In the genomic region with DNA sequence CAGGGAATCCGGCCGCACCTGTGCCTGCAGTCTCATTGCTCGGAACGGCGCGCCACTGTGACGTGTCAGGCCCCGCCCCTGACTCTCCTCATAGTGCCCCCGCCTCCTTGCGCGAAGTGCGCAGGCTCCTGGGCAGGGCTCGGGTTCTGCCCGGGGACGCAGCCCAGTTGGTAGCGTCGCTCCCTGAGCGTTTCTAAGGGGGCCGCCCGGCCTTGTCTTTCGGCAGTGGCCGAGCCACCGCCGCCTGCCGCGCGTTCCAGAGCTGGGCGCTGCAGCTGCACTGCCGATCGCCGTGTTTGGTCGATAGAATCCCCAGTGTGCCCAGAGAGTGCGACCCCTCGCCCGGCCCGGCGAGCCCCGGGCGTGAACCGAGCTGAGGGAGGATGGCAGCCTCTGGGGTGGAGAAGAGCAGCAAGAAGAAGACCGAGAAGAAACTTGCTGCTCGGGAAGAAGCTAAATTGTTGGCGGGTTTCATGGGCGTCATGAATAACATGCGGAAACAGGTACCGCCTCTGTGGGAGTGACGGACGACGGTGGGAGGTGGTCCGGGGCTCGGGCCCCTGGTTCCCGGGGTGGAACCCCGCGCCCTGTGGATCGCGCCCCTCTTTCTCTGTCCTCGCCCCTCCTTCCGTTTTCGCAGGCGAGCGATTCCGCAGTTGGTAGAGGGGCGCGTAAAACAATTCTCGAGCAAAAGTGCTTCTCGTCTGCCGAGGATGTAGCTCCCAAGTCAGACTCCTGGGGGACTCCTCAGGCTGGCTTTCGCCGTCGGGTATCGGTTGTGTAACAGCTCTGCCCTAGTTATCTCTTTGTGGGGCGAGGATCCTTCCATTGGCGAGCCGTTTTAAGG, we compare ENCODE assay signal across 1 cellular context.
TF ChIP-seq lines count a peak whose summit lies in the region.

A gene with protein sequence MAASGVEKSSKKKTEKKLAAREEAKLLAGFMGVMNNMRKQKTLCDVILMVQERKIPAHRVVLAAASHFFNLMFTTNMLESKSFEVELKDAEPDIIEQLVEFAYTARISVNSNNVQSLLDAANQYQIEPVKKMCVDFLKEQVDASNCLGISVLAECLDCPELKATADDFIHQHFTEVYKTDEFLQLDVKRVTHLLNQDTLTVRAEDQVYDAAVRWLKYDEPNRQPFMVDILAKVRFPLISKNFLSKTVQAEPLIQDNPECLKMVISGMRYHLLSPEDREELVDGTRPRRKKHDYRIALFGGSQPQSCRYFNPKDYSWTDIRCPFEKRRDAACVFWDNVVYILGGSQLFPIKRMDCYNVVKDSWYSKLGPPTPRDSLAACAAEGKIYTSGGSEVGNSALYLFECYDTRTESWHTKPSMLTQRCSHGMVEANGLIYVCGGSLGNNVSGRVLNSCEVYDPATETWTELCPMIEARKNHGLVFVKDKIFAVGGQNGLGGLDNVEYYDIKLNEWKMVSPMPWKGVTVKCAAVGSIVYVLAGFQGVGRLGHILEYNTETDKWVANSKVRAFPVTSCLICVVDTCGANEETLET (plus strand): TSS at position 142 of the 847 bp plus-strand sequence. CDS start 242 bp downstream, at position 384.

TF ChIP-seq in HepG2, 621 proteins besides CTCF, POLR2A, EP300 and RAD21 (continued from another document and continues in another):
- TF ChIP-seq, protein P1, sequence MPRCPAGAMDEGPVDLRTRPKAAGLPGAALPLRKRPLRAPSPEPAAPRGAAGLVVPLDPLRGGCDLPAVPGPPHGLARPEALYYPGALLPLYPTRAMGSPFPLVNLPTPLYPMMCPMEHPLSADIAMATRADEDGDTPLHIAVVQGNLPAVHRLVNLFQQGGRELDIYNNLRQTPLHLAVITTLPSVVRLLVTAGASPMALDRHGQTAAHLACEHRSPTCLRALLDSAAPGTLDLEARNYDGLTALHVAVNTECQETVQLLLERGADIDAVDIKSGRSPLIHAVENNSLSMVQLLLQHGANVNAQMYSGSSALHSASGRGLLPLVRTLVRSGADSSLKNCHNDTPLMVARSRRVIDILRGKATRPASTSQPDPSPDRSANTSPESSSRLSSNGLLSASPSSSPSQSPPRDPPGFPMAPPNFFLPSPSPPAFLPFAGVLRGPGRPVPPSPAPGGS (CRISPR knock-in tag; IDR thresholded peaks at IDR 0.05), result no peak; the same call in 1 of the 2 replicates
- TF ChIP-seq, protein P2, sequence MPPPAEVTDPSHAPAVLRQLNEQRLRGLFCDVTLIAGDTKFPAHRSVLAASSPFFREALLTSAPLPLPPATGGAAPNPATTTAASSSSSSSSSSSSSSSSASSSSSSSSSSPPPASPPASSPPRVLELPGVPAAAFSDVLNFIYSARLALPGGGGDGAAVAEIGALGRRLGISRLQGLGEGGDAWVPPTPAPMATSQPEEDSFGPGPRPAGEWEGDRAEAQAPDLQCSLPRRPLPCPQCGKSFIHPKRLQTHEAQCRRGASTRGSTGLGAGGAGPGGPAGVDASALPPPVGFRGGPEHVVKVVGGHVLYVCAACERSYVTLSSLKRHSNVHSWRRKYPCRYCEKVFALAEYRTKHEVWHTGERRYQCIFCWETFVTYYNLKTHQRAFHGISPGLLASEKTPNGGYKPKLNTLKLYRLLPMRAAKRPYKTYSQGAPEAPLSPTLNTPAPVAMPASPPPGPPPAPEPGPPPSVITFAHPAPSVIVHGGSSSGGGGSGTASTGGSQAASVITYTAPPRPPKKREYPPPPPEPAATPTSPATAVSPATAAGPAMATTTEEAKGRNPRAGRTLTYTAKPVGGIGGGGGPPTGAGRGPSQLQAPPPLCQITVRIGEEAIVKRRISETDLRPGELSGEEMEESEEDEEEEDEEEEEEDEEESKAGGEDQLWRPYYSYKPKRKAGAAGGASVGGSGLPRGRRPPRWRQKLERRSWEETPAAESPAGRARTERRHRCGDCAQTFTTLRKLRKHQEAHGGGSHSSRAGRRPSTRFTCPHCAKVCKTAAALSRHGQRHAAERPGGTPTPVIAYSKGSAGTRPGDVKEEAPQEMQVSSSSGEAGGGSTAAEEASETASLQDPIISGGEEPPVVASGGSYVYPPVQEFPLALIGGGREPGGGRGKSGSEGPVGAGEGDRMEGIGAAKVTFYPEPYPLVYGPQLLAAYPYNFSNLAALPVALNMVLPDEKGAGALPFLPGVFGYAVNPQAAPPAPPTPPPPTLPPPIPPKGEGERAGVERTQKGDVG (CRISPR knock-in tag; IDR thresholded peaks at IDR 0.05; ENCODE audit: borderline replicate concordance), result no peak
- TF ChIP-seq PHB2 (IDR thresholded peaks at IDR 0.05; ENCODE audit: partially characterized antibody), result no peak
- TF ChIP-seq, protein P3, sequence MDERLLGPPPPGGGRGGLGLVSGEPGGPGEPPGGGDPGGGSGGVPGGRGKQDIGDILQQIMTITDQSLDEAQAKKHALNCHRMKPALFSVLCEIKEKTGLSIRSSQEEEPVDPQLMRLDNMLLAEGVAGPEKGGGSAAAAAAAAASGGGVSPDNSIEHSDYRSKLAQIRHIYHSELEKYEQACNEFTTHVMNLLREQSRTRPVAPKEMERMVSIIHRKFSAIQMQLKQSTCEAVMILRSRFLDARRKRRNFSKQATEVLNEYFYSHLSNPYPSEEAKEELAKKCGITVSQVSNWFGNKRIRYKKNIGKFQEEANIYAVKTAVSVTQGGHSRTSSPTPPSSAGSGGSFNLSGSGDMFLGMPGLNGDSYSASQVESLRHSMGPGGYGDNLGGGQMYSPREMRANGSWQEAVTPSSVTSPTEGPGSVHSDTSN (CRISPR knock-in tag; IDR thresholded peaks at IDR 0.05), result no peak
- TF ChIP-seq ZNF883 (CRISPR knock-in tag; IDR thresholded peaks at IDR 0.05; ENCODE audit: not compliant biosample characterization), result peak; percentile 76
- TF ChIP-seq ARNTL (CRISPR knock-in tag; IDR thresholded peaks at IDR 0.05), result no peak; the same call in 1 of the 2 replicates
- peak; percentile 70 for TF ChIP-seq DR1 (CRISPR knock-in tag; IDR thresholded peaks at IDR 0.05)
- TF ChIP-seq ZNF441 (CRISPR knock-in tag; IDR thresholded peaks at IDR 0.05; ENCODE audit: borderline replicate concordance), result no peak
- TF ChIP-seq ZNF230 (CRISPR knock-in tag; IDR thresholded peaks at IDR 0.05), result no peak
- TF ChIP-seq HMG20B (CRISPR knock-in tag; conservative IDR thresholded peaks at IDR 0.05), result no peak; the same call in 1 of the 2 replicates
- TF ChIP-seq CCAR2 (optimal IDR thresholded peaks at IDR 0.05; ENCODE audit: low read depth, low read length), result no peak
- peak; percentile 79 for TF ChIP-seq IKZF4 (CRISPR knock-in tag; IDR thresholded peaks at IDR 0.05; ENCODE audit: borderline replicate concordance, low read depth, not compliant biosample characterization)
- TF ChIP-seq ZNF577 (CRISPR knock-in tag; IDR thresholded peaks at IDR 0.05; ENCODE audit: borderline replicate concordance, low read depth), result no peak
- TF ChIP-seq ZNF550 (CRISPR knock-in tag; IDR thresholded peaks at IDR 0.05; ENCODE audit: borderline replicate concordance), result no peak
- peak; percentile 98 for TF ChIP-seq CREM (IDR thresholded peaks at IDR 0.05)
- peak; percentile 80 for TF ChIP-seq CREM (CRISPR knock-in tag; IDR thresholded peaks at IDR 0.05)
- no peak for TF ChIP-seq ZNF430 (CRISPR knock-in tag; IDR thresholded peaks at IDR 0.05)
- peak; percentile 97 for TF ChIP-seq FOXC1 (CRISPR knock-in tag; IDR thresholded peaks at IDR 0.05; ENCODE audit: borderline replicate concordance)
- peak; percentile 95 for TF ChIP-seq GATAD1 (CRISPR knock-in tag; IDR thresholded peaks at IDR 0.05)
- TF ChIP-seq ATF1 (CRISPR knock-in tag; IDR thresholded peaks at IDR 0.05), result peak; percentile 96
- TF ChIP-seq, protein P4, sequence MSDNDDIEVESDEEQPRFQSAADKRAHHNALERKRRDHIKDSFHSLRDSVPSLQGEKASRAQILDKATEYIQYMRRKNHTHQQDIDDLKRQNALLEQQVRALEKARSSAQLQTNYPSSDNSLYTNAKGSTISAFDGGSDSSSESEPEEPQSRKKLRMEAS (IDR thresholded peaks at IDR 0.05), result peak; percentile 83
- TF ChIP-seq ZNF354B (CRISPR knock-in tag; IDR thresholded peaks at IDR 0.05), result no peak
- no peak for TF ChIP-seq GABPA (IDR thresholded peaks at IDR 0.05; ENCODE audit: low read depth, low read length)
- no peak for TF ChIP-seq GABPA (CRISPR knock-in tag; IDR thresholded peaks at IDR 0.05; ENCODE audit: low read depth)
- no peak for TF ChIP-seq ZNF12 (CRISPR knock-in tag; IDR thresholded peaks at IDR 0.05)
- 0 out of 2 replicates have a peak, but pooled peaks have one; percentile 12 for TF ChIP-seq CHD2 (IDR thresholded peaks at IDR 0.05; ENCODE audit: low read depth, low read length)
- TF ChIP-seq ISL2 (CRISPR knock-in tag; IDR thresholded peaks at IDR 0.05), result peak; percentile 14; the same call in 1 of the 2 replicates
- no peak for TF ChIP-seq ZNF737 (CRISPR knock-in tag; IDR thresholded peaks at IDR 0.05; ENCODE audit: borderline replicate concordance)
- TF ChIP-seq TCF7L2 (IDR thresholded peaks at IDR 0.05; ENCODE audit: low read depth, low read length), result no peak
- TF ChIP-seq MIXL1 (CRISPR knock-in tag; IDR thresholded peaks at IDR 0.05), result peak; percentile 60; the same call in 1 of the 2 replicates
- TF ChIP-seq HOXA3 (CRISPR knock-in tag; IDR thresholded peaks at IDR 0.05), result peak; percentile 86
- TF ChIP-seq ZNF709 (CRISPR knock-in tag; IDR thresholded peaks at IDR 0.05), result peak; percentile 64; the same call in 1 of the 2 replicates
- TF ChIP-seq RNF2 (conservative IDR thresholded peaks at IDR 0.05; ENCODE audit: low read depth), result peak; percentile 53
- TF ChIP-seq MBD4 (IDR thresholded peaks at IDR 0.05; ENCODE audit: borderline replicate concordance, low read length), result no peak
- no peak for TF ChIP-seq IRX3 (CRISPR knock-in tag; IDR thresholded peaks at IDR 0.05; ENCODE audit: borderline replicate concordance, low read depth)
- TF ChIP-seq, protein P5, sequence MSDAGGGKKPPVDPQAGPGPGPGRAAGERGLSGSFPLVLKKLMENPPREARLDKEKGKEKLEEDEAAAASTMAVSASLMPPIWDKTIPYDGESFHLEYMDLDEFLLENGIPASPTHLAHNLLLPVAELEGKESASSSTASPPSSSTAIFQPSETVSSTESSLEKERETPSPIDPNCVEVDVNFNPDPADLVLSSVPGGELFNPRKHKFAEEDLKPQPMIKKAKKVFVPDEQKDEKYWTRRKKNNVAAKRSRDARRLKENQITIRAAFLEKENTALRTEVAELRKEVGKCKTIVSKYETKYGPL (CRISPR knock-in tag; IDR thresholded peaks at IDR 0.05), result peak; percentile 60; the same call in 1 of the 2 replicates
- peak; percentile 99 for TF ChIP-seq HNRNPLL (IDR thresholded peaks at IDR 0.05; ENCODE audit: low read depth, low read length, poor library complexity, severe bottlenecking)
- no peak for TF ChIP-seq ZNF232 (CRISPR knock-in tag; IDR thresholded peaks at IDR 0.05; ENCODE audit: borderline replicate concordance)
- TF ChIP-seq, protein P6, sequence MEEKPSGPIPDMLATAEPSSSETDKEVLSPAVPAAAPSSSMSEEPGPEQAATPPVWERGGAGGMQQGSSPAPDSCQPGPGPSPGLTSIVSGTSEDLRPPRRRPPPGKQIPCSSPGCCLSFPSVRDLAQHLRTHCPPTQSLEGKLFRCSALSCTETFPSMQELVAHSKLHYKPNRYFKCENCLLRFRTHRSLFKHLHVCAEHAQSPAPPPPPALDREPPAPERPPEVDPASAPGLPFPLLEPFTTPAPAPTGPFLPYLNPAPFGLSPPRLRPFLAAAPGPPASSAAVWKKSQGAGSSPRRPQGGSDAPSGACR (CRISPR knock-in tag; IDR thresholded peaks at IDR 0.05), result peak; percentile 78
- peak; percentile 77 for TF ChIP-seq ZC3H13 (CRISPR knock-in tag; IDR thresholded peaks at IDR 0.05)
- TF ChIP-seq, protein P7, sequence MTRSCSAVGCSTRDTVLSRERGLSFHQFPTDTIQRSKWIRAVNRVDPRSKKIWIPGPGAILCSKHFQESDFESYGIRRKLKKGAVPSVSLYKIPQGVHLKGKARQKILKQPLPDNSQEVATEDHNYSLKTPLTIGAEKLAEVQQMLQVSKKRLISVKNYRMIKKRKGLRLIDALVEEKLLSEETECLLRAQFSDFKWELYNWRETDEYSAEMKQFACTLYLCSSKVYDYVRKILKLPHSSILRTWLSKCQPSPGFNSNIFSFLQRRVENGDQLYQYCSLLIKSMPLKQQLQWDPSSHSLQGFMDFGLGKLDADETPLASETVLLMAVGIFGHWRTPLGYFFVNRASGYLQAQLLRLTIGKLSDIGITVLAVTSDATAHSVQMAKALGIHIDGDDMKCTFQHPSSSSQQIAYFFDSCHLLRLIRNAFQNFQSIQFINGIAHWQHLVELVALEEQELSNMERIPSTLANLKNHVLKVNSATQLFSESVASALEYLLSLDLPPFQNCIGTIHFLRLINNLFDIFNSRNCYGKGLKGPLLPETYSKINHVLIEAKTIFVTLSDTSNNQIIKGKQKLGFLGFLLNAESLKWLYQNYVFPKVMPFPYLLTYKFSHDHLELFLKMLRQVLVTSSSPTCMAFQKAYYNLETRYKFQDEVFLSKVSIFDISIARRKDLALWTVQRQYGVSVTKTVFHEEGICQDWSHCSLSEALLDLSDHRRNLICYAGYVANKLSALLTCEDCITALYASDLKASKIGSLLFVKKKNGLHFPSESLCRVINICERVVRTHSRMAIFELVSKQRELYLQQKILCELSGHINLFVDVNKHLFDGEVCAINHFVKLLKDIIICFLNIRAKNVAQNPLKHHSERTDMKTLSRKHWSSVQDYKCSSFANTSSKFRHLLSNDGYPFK (CRISPR knock-in tag; IDR thresholded peaks at IDR 0.05; ENCODE audit: borderline replicate concordance), result peak; percentile 63; the same call in 1 of the 2 replicates
- TF ChIP-seq NFYC (CRISPR knock-in tag; IDR thresholded peaks at IDR 0.05), result peak; percentile 45
- TF ChIP-seq, protein P8, sequence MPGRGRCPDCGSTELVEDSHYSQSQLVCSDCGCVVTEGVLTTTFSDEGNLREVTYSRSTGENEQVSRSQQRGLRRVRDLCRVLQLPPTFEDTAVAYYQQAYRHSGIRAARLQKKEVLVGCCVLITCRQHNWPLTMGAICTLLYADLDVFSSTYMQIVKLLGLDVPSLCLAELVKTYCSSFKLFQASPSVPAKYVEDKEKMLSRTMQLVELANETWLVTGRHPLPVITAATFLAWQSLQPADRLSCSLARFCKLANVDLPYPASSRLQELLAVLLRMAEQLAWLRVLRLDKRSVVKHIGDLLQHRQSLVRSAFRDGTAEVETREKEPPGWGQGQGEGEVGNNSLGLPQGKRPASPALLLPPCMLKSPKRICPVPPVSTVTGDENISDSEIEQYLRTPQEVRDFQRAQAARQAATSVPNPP (CRISPR knock-in tag; IDR thresholded peaks at IDR 0.05), result no peak
- TF ChIP-seq NONO (IDR thresholded peaks at IDR 0.05), result no peak
- TF ChIP-seq NONO (CRISPR knock-in tag; conservative IDR thresholded peaks at IDR 0.05), result peak; percentile 77
- no peak for TF ChIP-seq CENPT (CRISPR knock-in tag; IDR thresholded peaks at IDR 0.05; ENCODE audit: low read depth)
- TF ChIP-seq ZFP90 (CRISPR knock-in tag; IDR thresholded peaks at IDR 0.05; ENCODE audit: borderline replicate concordance), result no peak; the same call in 1 of the 2 replicates
- no peak for TF ChIP-seq SRSF4 (IDR thresholded peaks at IDR 0.05; ENCODE audit: low read depth, low read length, poor library complexity, severe bottlenecking)
- peak; percentile 41; the same call in 1 of the 2 replicates for TF ChIP-seq ELF3 (CRISPR knock-in tag; IDR thresholded peaks at IDR 0.05)
- TF ChIP-seq HNRNPK (IDR thresholded peaks at IDR 0.05; ENCODE audit: low read depth, low read length, poor library complexity, severe bottlenecking), result peak; percentile 14
- no peak; the same call in 1 of the 2 replicates for TF ChIP-seq ZNF33A (CRISPR knock-in tag; IDR thresholded peaks at IDR 0.05; ENCODE audit: borderline replicate concordance)
- peak; percentile 79; the same call in 1 of the 2 replicates for TF ChIP-seq ZNF792 (CRISPR knock-in tag; IDR thresholded peaks at IDR 0.05)
